Comparison of ENCODE assay signal across 11 cellular contexts in the genomic region with DNA sequence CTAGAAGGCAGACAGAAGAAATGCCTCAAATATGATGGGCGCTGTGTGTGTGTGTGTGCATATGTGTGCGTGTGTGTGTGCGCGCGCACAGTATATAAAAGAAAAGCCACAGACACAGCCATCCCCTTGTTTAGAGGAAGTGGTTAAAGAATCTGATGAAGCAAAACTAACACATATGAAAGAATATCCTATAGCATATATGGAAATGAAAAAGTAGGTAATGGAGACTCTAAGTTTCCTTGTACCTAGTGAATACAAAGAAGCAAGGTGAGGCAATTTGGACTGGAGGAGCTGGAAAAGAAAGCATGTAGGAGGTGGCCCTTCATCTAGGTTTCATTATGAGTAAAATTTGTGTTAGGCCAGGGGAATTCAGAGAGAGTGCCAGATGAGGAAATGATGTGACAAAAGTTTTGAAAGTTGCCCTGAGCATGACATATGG. TPM values are rescaled to one million over a fixed set of nuclear protein-coding genes. Genes with fewer than 3 reads are reported as not detected.
A peak's percentile ranks its signal among the peaks of the same experiment; 100 is the strongest.
DNase-seq lines count a peak whose midpoint lies in the region; ATAC-seq, FAIRE-seq and TF ChIP-seq lines count a peak whose summit lies in the region.
"Had no signal": no experiment of that assay in that cellular context is flagged by ENCODE, and none has a peak within 500 bp of the region (broad histone marks: within the 10 kb centered on the region; RNA-seq: fewer than 3 reads in every experiment).

No MANE protein-coding gene starts in this region.

- in situ Hi-C loops in KBM-7 (cut with MboI; ENCODE audit: low pct_unique_long_range_greater_than_20kb, low sequenced_read_pairs) (no loop called here), GM12878 (cut with MboI) (no loop called here)

- H3K9me3 Mint-ChIP-seq in nephron progenitor cell (peaks cover 13% of the 10 kb centered on the region), chondrocyte (ENCODE audit: low read depth) (peaks cover 8% of the 10 kb centered on the region)
- H3K9me3 Mint-ChIP-seq: stimulated activated naive CD8-positive, alpha-beta T cell treated with anti-CD3 and anti-CD28 coated beads, Interleukin-15, Interleukin-2, amounts not matched to agents 100 ng/mL and 50 ng/mL, for 24 hours had no signal

- H3K9me3 ChIP-seq in GM12878 (replicated peaks; ENCODE audit: control insufficient read depth, insufficient read depth, low read length), result no peaks in the 10 kb centered on the region; the same call in 2 of the 3 replicates

- no peak overlapping the region for H2AFZ ChIP-seq in GM12878 (ENCODE audit: control insufficient read depth, low read depth, low read length)

- no peaks in the 10 kb centered on the region for H3K27me3 ChIP-seq in GM12878 (replicated peaks in 1 of 2; ENCODE audit: control insufficient read depth in 2 of 2, insufficient read depth in 2 of 2, low read length in 1 of 2)

- peaks cover 6% of the 10 kb centered on the region for H3K4me1 ChIP-seq in GM12878 (ENCODE audit: control insufficient read depth, insufficient read depth, low read length)

- H3K36me3 ChIP-seq in GM12878 (ENCODE audit: control insufficient read depth in 2 of 2, insufficient read depth in 2 of 2, low read length in 1 of 2), result peaks cover 0 to 6% of the 10 kb centered on the region in 2 experiments; a peak in 1 of 4 replicates

- H3K36me3 Mint-ChIP-seq in nephron progenitor cell (ENCODE audit: low read depth), result peaks cover 21% of the 10 kb centered on the region
- H3K36me3 Mint-ChIP-seq in chondrocyte (ENCODE audit: low read depth), result peaks cover 9% of the 10 kb centered on the region

- DNase-seq in KBM-7 (peak; percentile 79), GM12878 (ENCODE audit: low read depth, low spot score) (peak; percentile 8), COLO668 (lab: John Stamatoyannopoulos, UW; ENCODE audit: unreplicated experiment) (no peak), nephron progenitor cell (no peak), NCI-H2196 treated with DMSO at 0.1 percent for 48 hours (lab: John Stamatoyannopoulos, UW; ENCODE audit: unreplicated experiment) (no peak), chondrocyte (ENCODE audit: low spot score) (no peak)
- DNase-seq: EL, NCI-H526 had no signal

- intact Hi-C loops in GM12878 (cut with micrococcal nuclease; ENCODE audit: unreplicated experiment), result no loop called here

- TF ChIP-seq EP300 in GM12878 (IDR thresholded peaks at IDR 0.05; ENCODE audit: borderline replicate concordance in 1 of 2, control insufficient read depth in 1 of 2, low read depth in 2 of 2, low read length in 2 of 2), result peak in 1 of 2 experiments; percentile 23; a peak in 1 of 4 replicates

- no peak for TF ChIP-seq RAD21 in GM12878 (IDR thresholded peaks at IDR 0.05; ENCODE audit: insufficient read depth, low read depth, low read length)

- H3K27me3 Mint-ChIP-seq in nephron progenitor cell (ENCODE audit: low read depth, poor library complexity) (peaks cover 3% of the 10 kb centered on the region), chondrocyte (ENCODE audit: low read depth) (no peaks in the 10 kb centered on the region)
- H3K27me3 Mint-ChIP-seq: stimulated activated naive CD8-positive, alpha-beta T cell treated with anti-CD3 and anti-CD28 coated beads, Interleukin-15, Interleukin-2, amounts not matched to agents 100 ng/mL and 50 ng/mL, for 24 hours had no signal

- SMC1A ChIA-PET in GM12878 (lab: Charles Lee; ENCODE audit: uncharacterized antibody, unreplicated experiment), result no interaction called here

- TF ChIP-seq POLR2A in GM12878 (IDR thresholded peaks at IDR 0.05; ENCODE audit: low read depth, low read length), result no peak

- CTCF ChIA-PET in GM12878 (lab: Yijun Ruan, JAX), result interaction anchor here (0.5 kb wide), 1 partner anchor 1628 kb away, joined by 3 read pairs; no protein-coding TSS in a partner anchor

- H3K27ac ChIP-seq in GM12878 (ENCODE audit: control insufficient read depth, insufficient read depth), result peak overlapping the region; percentile 61

- no peak overlapping the region for H3K4me3 Mint-ChIP-seq in nephron progenitor cell
- H3K4me3 Mint-ChIP-seq in chondrocyte (ENCODE audit: unreplicated experiment), result no peak overlapping the region
- H3K4me3 Mint-ChIP-seq: stimulated activated naive CD8-positive, alpha-beta T cell treated with anti-CD3 and anti-CD28 coated beads, Interleukin-15, Interleukin-2, amounts not matched to agents 100 ng/mL and 50 ng/mL, for 24 hours had no signal

- BruUV-seq in GM12878 (replicated peaks; lab: Mats Ljungman, UMichigan), result no TSS peak

- 66% methylated on average over 5 of the region's 5 CpGs for WGBS in GM12878 (ENCODE audit: insufficient coverage, insufficient replicate concordance, low lambda C conversion rate, missing lambda C conversion rate)

- H3K79me2 ChIP-seq in GM12878 (ENCODE audit: control insufficient read depth, insufficient read depth, low read length), result no peaks in the 10 kb centered on the region

- H3K4me3 ChIP-seq in GM12878, result no peak overlapping the region

- no peak overlapping the region for H3K9ac ChIP-seq in GM12878 (ENCODE audit: control insufficient read depth, insufficient read depth, low read length)

- H3K4me2 ChIP-seq in GM12878 (ENCODE audit: control insufficient read depth, insufficient read depth), result no peak overlapping the region

- POLR2A ChIA-PET in GM12878 (lab: Charles Lee), result interaction anchor here (1.0 kb wide), 1 partner anchor 10 kb away, joined by 3 read pairs; no protein-coding TSS in a partner anchor

- TF ChIP-seq CTCF in GM12878 (IDR thresholded peaks at IDR 0.05 in 2 of 3, conservative IDR thresholded peaks at IDR 0.05 in 1 of 3; ENCODE audit: control insufficient read depth in 2 of 3, extremely low read depth in 1 of 3, insufficient read depth in 1 of 3, low read depth in 3 of 3, low read length in 3 of 3) (no peak), nephron progenitor cell (IDR thresholded peaks at IDR 0.05) (no peak), chondrocyte (IDR thresholded peaks at IDR 0.05) (no peak)

- RAD21 ChIA-PET in GM12878 (lab: Charles Lee; ENCODE audit: unreplicated experiment), result interaction anchor here (0.9 kb wide), 1 partner anchor 28 kb away, joined by 3 read pairs; no protein-coding TSS in a partner anchor

- no peaks in the 10 kb centered on the region for H3K4me1 Mint-ChIP-seq in nephron progenitor cell
- peaks cover 4% of the 10 kb centered on the region for H3K4me1 Mint-ChIP-seq in chondrocyte (ENCODE audit: low read depth)

- FAIRE-seq in GM12878 (lab: Jason Lieb, UNC), result peak; percentile 13

- no peak overlapping the region for H3K27ac Mint-ChIP-seq in nephron progenitor cell
- H3K27ac Mint-ChIP-seq in chondrocyte (ENCODE audit: unreplicated experiment), result no peak overlapping the region
- H3K27ac Mint-ChIP-seq: stimulated activated naive CD8-positive, alpha-beta T cell treated with anti-CD3 and anti-CD28 coated beads, Interleukin-15, Interleukin-2, amounts not matched to agents 100 ng/mL and 50 ng/mL, for 24 hours had no signal

- ATAC-seq in GM18511 (IDR thresholded peaks at IDR 0.05; ENCODE audit: unreplicated experiment), result peak; percentile 69
- ATAC-seq in GM21619 (IDR thresholded peaks at IDR 0.05; ENCODE audit: unreplicated experiment), result peak; percentile 78
- ATAC-seq in GM12878, result peak; percentile 75

- H4K20me1 ChIP-seq in GM12878 (ENCODE audit: control insufficient read depth, insufficient read depth), result no peaks in the 10 kb centered on the region

TF ChIP-seq in GM12878, 131 proteins besides CTCF, POLR2A, EP300 and RAD21 (continues in another document):
- TF ChIP-seq, protein P1, sequence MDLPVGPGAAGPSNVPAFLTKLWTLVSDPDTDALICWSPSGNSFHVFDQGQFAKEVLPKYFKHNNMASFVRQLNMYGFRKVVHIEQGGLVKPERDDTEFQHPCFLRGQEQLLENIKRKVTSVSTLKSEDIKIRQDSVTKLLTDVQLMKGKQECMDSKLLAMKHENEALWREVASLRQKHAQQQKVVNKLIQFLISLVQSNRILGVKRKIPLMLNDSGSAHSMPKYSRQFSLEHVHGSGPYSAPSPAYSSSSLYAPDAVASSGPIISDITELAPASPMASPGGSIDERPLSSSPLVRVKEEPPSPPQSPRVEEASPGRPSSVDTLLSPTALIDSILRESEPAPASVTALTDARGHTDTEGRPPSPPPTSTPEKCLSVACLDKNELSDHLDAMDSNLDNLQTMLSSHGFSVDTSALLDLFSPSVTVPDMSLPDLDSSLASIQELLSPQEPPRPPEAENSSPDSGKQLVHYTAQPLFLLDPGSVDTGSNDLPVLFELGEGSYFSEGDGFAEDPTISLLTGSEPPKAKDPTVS (IDR thresholded peaks at IDR 0.05; ENCODE audit: low read depth, low read length), result no peak
- TF ChIP-seq, protein P2, sequence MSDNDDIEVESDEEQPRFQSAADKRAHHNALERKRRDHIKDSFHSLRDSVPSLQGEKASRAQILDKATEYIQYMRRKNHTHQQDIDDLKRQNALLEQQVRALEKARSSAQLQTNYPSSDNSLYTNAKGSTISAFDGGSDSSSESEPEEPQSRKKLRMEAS (IDR thresholded peaks at IDR 0.05; ENCODE audit: low read depth, low read length), result no peak
- TF ChIP-seq NFIC (IDR thresholded peaks at IDR 0.05; ENCODE audit: low read depth, low read length) (0 out of 2 replicates have a peak, but pooled peaks have one; percentile 40), IKZF1 (conservative IDR thresholded peaks at IDR 0.05) (peak; percentile 59), BHLHE40 (IDR thresholded peaks at IDR 0.05; ENCODE audit: borderline replicate concordance in 1 of 2, low read depth in 2 of 2, low read length in 1 of 2) (0 out of 4 replicates have a peak, but pooled peaks of 1 of the 2 experiments have one; percentile 19), JUNB (IDR thresholded peaks at IDR 0.05) (peak; percentile 74), IKZF2 (IDR thresholded peaks at IDR 0.05) (peak; percentile 65 to 67), IRF4 (IDR thresholded peaks at IDR 0.05; ENCODE audit: low read depth, low read length) (0 out of 2 replicates have a peak, but pooled peaks have one; percentile 48)

RNA-seq across cellular contexts. Expression of a gene that starts 58.6 kb away (rescaled TPM):
- 3.6 TPM in 2 replicates for total RNA-seq in GM12878 (2013; cell fraction: nucleolus; rRNA removed)
- total RNA-seq in GM12878 (2014; rRNA removed) (0.51 and 0.82 TPM in 2 replicates), GM12878 (2014; rRNA removed; fragmentation: Illumina TruSeq; extraction: Trizol) (0.49 and 0.97 TPM in 2 replicates), GM12878 (2021) (0.36 and 0.45 TPM in 2 replicates), chondrocyte (0.10 TPM in 1 of 3 replicates, not detected in the others)
- 0.18 TPM for polyA plus RNA-seq in GM12878 (2011; ENCODE audit: low read depth)
- polyA plus RNA-seq in GM12878 (2011; rRNA removed) (3.3 and 6.0 TPM in 2 replicates), GM12878 (2014; fragmentation: Illumina TruSeq; extraction: Trizol) (0.66 and 0.76 TPM in 2 replicates), GM12878 (2014; fragmentation: Nextera tagmentation; extraction: Ambion mirVana) (under 1 TPM; 0.24 to 0.31 TPM), GM12878 (2014; rRNA removed) (0.49 and 0.75 TPM in 2 replicates), GM12878 (2016; fragmentation: Nextera tagmentation; extraction: Ambion mirVana) (under 1 TPM; 0.07 to 0.08 TPM)
- 0.53 and 0.57 TPM in 2 replicates for polyA plus RNA-seq in GM12878 (2011; cell fraction: cytosol; rRNA removed)
- polyA plus RNA-seq in GM12878 (2011; cell fraction: nucleus; rRNA removed), result 6.7 and 8.6 TPM in 2 replicates
- polyA plus RNA-seq in GM12878 (2012), result 0.39 and 0.53 TPM in 2 replicates
- 0.77 and 1.2 TPM in 2 replicates for polyA minus RNA-seq in GM12878 (2011; rRNA and poly(A)+ RNA removed)
- polyA minus RNA-seq in GM12878 (2011; cell fraction: cytosol; rRNA and poly(A)+ RNA removed), result 0.27 and 0.42 TPM in 2 replicates
- 1.7 and 3.3 TPM in 2 replicates for polyA minus RNA-seq in GM12878 (2011; cell fraction: nucleus; rRNA and poly(A)+ RNA removed)

Comparison
In these comparisons a context has a peak if more than half of its experiments do, and no peak if none do; other contexts are left out.
1. DNase-seq: peak in KBM-7 (single experiment) and GM12878 (single experiment); none in COLO668 (single experiment), nephron progenitor cell (single experiment), NCI-H2196 treated with DMSO at 0.1 percent for 48 hours (single experiment) and chondrocyte (single experiment).
2. Peak in every context shown above with its lines, with median percentiles within 50 percentile points of each other: ATAC-seq.